Comparison of ENCODE assay signal across 8 cellular contexts in genomic region chr19:31350693-31351211, GRCh38. TPM values are rescaled to one million over a fixed set of nuclear protein-coding genes. Genes with fewer than 3 reads are reported as not detected.
DNase-seq lines count a peak whose midpoint lies in the region; ATAC-seq and TF ChIP-seq lines count a peak whose summit lies in the region.

No MANE protein-coding gene starts in this region.

- H3K4me3 ChIP-seq in HEK293 (ENCODE audit: low read depth, low read length) (peak overlapping the region; percentile 63), fibroblast of pulmonary artery (replicated peaks; ENCODE audit: low read depth, low read length) (peak overlapping the region; percentile 72)

- H3K4me1 Mint-ChIP-seq in activated CD8-positive, alpha-beta T cell treated with anti-CD3 and anti-CD28 coated beads, Interleukin-2, amount 10 ng/mL, durations not matched to agents 7 days and 5 days (ENCODE audit: low read depth): peaks cover 30% of the 10 kb centered on the region

- no peak for TF ChIP-seq CTCF in HEK293 (tag by site-specific recombination; IDR thresholded peaks at IDR 0.05)
- TF ChIP-seq CTCF in fibroblast of pulmonary artery (IDR thresholded peaks at IDR 0.05; ENCODE audit: low read length, missing control alignments): no peak

- H3K36me3 ChIP-seq in HEK293 (ENCODE audit: control insufficient read depth in 2 of 2, insufficient read depth in 1 of 2, low read length in 2 of 2): peaks cover 0 to 4% of the 10 kb centered on the region in 2 experiments; a peak in 1 of 3 replicates

- H3K4me3 Mint-ChIP-seq in activated CD8-positive, alpha-beta T cell treated with anti-CD3 and anti-CD28 coated beads, Interleukin-2, amount 10 ng/mL, durations not matched to agents 7 days and 5 days: peak overlapping the region; percentile 82

- peak; percentile 64 for DNase-seq in AG08395 (ENCODE audit: low spot score)
- DNase-seq in activated CD8-positive, alpha-beta T cell treated with anti-CD3 and anti-CD28 coated beads, Interleukin-2, amount 10 ng/mL, durations not matched to agents 7 days and 5 days: no peak
- peak; percentile 56 for DNase-seq in fibroblast of pulmonary artery (ENCODE audit: low read depth)
- peak; percentile 68 for DNase-seq in myocyte (ENCODE audit: low read depth)

- H3K4me1 ChIP-seq in HEK293 (ENCODE audit: control insufficient read depth, insufficient read depth, low read length): peaks cover 21% of the 10 kb centered on the region

- H3K9me3 Mint-ChIP-seq in activated CD8-positive, alpha-beta T cell treated with anti-CD3 and anti-CD28 coated beads, Interleukin-2, amount 10 ng/mL, durations not matched to agents 7 days and 5 days (ENCODE audit: insufficient read depth): no peaks in the 10 kb centered on the region

- H3K27ac Mint-ChIP-seq in activated CD8-positive, alpha-beta T cell treated with anti-CD3 and anti-CD28 coated beads, Interleukin-2, amount 10 ng/mL, durations not matched to agents 7 days and 5 days: no peak overlapping the region

- POLR2A ChIA-PET in HEK293 (lab: Yijun Ruan, JAX): interaction anchor here (0.8 to 2.1 kb wide), 3 partner anchors 11 to 136 kb away, joined by 3 to 10 read pairs (median 4); no protein-coding TSS in a partner anchor
- POLR2A ChIA-PET in activated CD8-positive, alpha-beta T cell treated with anti-CD3 and anti-CD28 coated beads, Interleukin-2, amount 10 ng/mL, durations not matched to agents 7 days and 5 days (lab: Charles Lee): no interaction called here

- H3K27ac ChIP-seq in HEK293 (ENCODE audit: extremely low read depth, low read depth, low read length): peak overlapping the region; percentile 97

- peaks cover 66% of the 10 kb centered on the region for H3K27me3 Mint-ChIP-seq in activated CD8-positive, alpha-beta T cell treated with anti-CD3 and anti-CD28 coated beads, Interleukin-2, amount 10 ng/mL, durations not matched to agents 7 days and 5 days (ENCODE audit: low read depth)

- H3K9me3 ChIP-seq in HEK293 (ENCODE audit: control insufficient read depth, insufficient read depth, low read depth, low read length): no peaks in the 10 kb centered on the region

- CTCF ChIA-PET in HEK293 (lab: Yijun Ruan, JAX): interaction anchor here (1.0 to 2.0 kb wide), 2 partner anchors 13 to 986 kb away, joined by 3 to 9 read pairs; no protein-coding TSS in a partner anchor
- CTCF ChIA-PET in activated CD8-positive, alpha-beta T cell treated with anti-CD3 and anti-CD28 coated beads, Interleukin-2, amount 10 ng/mL, durations not matched to agents 7 days and 5 days (lab: Charles Lee): no interaction called here

- ATAC-seq in activated CD8-positive, alpha-beta T cell treated with anti-CD3 and anti-CD28 coated beads, Interleukin-2, amount 10 ng/mL, durations not matched to agents 7 days and 5 days: peak; percentile 18
- ATAC-seq in GM21381 (IDR thresholded peaks at IDR 0.05; ENCODE audit: unreplicated experiment) (no peak), HG02884 (IDR thresholded peaks at IDR 0.05; ENCODE audit: unreplicated experiment) (no peak), GM19023 (IDR thresholded peaks at IDR 0.05; ENCODE audit: unreplicated experiment) (no peak)

- peaks cover 5% of the 10 kb centered on the region for H3K36me3 Mint-ChIP-seq in activated CD8-positive, alpha-beta T cell treated with anti-CD3 and anti-CD28 coated beads, Interleukin-2, amount 10 ng/mL, durations not matched to agents 7 days and 5 days (ENCODE audit: low read depth)

TF ChIP-seq in HEK293, 187 proteins besides CTCF, POLR2A, EP300 and RAD21 (continues in another document):
- TF ChIP-seq ZBTB11 (tag by site-specific recombination; conservative IDR thresholded peaks at IDR 0.05; ENCODE audit: low read depth): peak; percentile 17; the same call in 1 of the 2 replicates
- TF ChIP-seq ZNF311 (tag by site-specific recombination; IDR thresholded peaks at IDR 0.05; ENCODE audit: borderline replicate concordance): no peak
- TF ChIP-seq KLF8 (tag by site-specific recombination; IDR thresholded peaks at IDR 0.05): peak; percentile 70; the same call in 1 of the 2 replicates
- TF ChIP-seq ZBTB6 (tag by site-specific recombination; IDR thresholded peaks at IDR 0.05): peak; percentile 90
- peak; percentile 71; the same call in 1 of the 2 replicates for TF ChIP-seq ZNF600 (tag by site-specific recombination; IDR thresholded peaks at IDR 0.05)
- TF ChIP-seq ZNF24 (tag by site-specific recombination; IDR thresholded peaks at IDR 0.05): no peak
- no peak for TF ChIP-seq MZF1 (tag by site-specific recombination; IDR thresholded peaks at IDR 0.05; ENCODE audit: borderline replicate concordance)
- no peak for TF ChIP-seq ZNF473 (tag by site-specific recombination; IDR thresholded peaks at IDR 0.05)
- TF ChIP-seq ZSCAN30 (tag by site-specific recombination; IDR thresholded peaks at IDR 0.05): 0 out of 2 replicates have a peak, but pooled peaks have one; percentile 7
- TF ChIP-seq ZNF580 (tag by site-specific recombination; IDR thresholded peaks at IDR 0.05): no peak
- no peak; the same call in none of the 2 replicates for TF ChIP-seq ZFHX2 (tag by site-specific recombination; conservative IDR thresholded peaks at IDR 0.05)
- TF ChIP-seq SP7 (tag by site-specific recombination; IDR thresholded peaks at IDR 0.05): peak; percentile 13; the same call in 1 of the 2 replicates
- peak; percentile 13; the same call in 1 of the 2 replicates for TF ChIP-seq ZBTB8A (tag by site-specific recombination; IDR thresholded peaks at IDR 0.05)
- no peak for TF ChIP-seq ZNF433 (tag by site-specific recombination; IDR thresholded peaks at IDR 0.05; ENCODE audit: low read depth)
- TF ChIP-seq ATF2 (tag by site-specific recombination; IDR thresholded peaks at IDR 0.05; ENCODE audit: low read depth): no peak
- no peak for TF ChIP-seq ZFP3 (tag by site-specific recombination; IDR thresholded peaks at IDR 0.05; ENCODE audit: low read depth)
- TF ChIP-seq ZNF449 (tag by site-specific recombination; IDR thresholded peaks at IDR 0.05): no peak

RNA-seq across cellular contexts. Expression of gene TSHZ3, which starts 1.5 kb away (rescaled TPM):
- total RNA-seq in activated CD8-positive, alpha-beta T cell treated with anti-CD3 and anti-CD28 coated beads, Interleukin-2, amount 10 ng/mL, durations not matched to agents 7 days and 5 days: under 1 TPM; 0.57 to 0.82 TPM
- total RNA-seq in myocyte: 8.1 and 10.9 TPM in 2 replicates
- 13.8 TPM for polyA plus RNA-seq in myocyte (2012)
